In genomic region chrX:31266172-31267076, GRCh38 we compare ENCODE assay signal across 8 cellular contexts.
DNase-seq lines count a peak whose midpoint lies in the region; ATAC-seq and TF ChIP-seq lines count a peak whose summit lies in the region.

No MANE protein-coding gene starts in this region.

- ATAC-seq in GM19395 (IDR thresholded peaks at IDR 0.05; ENCODE audit: unreplicated experiment) = peak; percentile 85
- peak; percentile 98 for ATAC-seq in HG03432 (IDR thresholded peaks at IDR 0.05; ENCODE audit: unreplicated experiment)
- peak; percentile 94 for ATAC-seq in activated B cell treated with CpG ODN at 0.5 μM for 24 hours (ENCODE audit: low read depth)

- H3K9me3 ChIP-seq in DOHH2 (ENCODE audit: control insufficient read depth, insufficient read depth, low read length) = no peaks in the 10 kb centered on the region

- no peaks in the 10 kb centered on the region for H3K4me1 ChIP-seq in DOHH2 (ENCODE audit: control insufficient read depth, low read length)

- H3K4me3 Mint-ChIP-seq in activated B cell treated with CpG ODN at 0.5 μM for 24 hours (peak overlapping the region; percentile 88), nephron progenitor cell (peak overlapping the region; percentile 88)

- H3K36me3 ChIP-seq in DOHH2 (ENCODE audit: control insufficient read depth, low read length) = no peaks in the 10 kb centered on the region

- H3K27ac ChIP-seq in DOHH2 (ENCODE audit: low read depth, low read length) = no peak overlapping the region

- H3F3A ChIP-seq in DOHH2 (ENCODE audit: control insufficient read depth, insufficient read depth) = no peaks in the 10 kb centered on the region

- DNase-seq in activated B cell treated with CpG ODN at 0.5 μM for 24 hours (peak; percentile 43), fibroblast of pulmonary artery (ENCODE audit: low read depth) (peak; percentile 10), nephron progenitor cell (peak; percentile 68), NCI-H1048 (lab: John Stamatoyannopoulos, UW) (no peak)
- DNase-seq in stimulated activated CD4-positive, alpha-beta T cell treated with anti-CD3 and anti-CD28 coated beads, Interleukin-1b, Interleukin-23, amount 100 ng/mL, for 48 hours = no peak

- no peaks in the 10 kb centered on the region for H3K27me3 Mint-ChIP-seq in activated B cell treated with CpG ODN at 0.5 μM for 24 hours
- H3K27me3 Mint-ChIP-seq in nephron progenitor cell (ENCODE audit: low read depth, poor library complexity) = peaks cover 5% of the 10 kb centered on the region

- no peaks in the 10 kb centered on the region for H3K79me2 ChIP-seq in DOHH2 (ENCODE audit: control insufficient read depth, low read length)

- H4K20me1 ChIP-seq in DOHH2 (ENCODE audit: control insufficient read depth, insufficient read depth, low read depth, low read length) = no peaks in the 10 kb centered on the region

- H3K9me3 Mint-ChIP-seq in activated B cell treated with CpG ODN at 0.5 μM for 24 hours (no peaks in the 10 kb centered on the region), nephron progenitor cell (peaks cover 33% of the 10 kb centered on the region)

- POLR2A ChIA-PET in activated B cell treated with CpG ODN at 0.5 μM for 24 hours (lab: Charles Lee) = interaction anchor here (0.6 to 1.8 kb wide), 7 partner anchors 11 to 48 kb away, joined by 3 to 14 read pairs (median 5); no protein-coding TSS in a partner anchor

- intact Hi-C loops in activated B cell treated with CpG ODN at 0.5 μM for 24 hours (cut with micrococcal nuclease) = loop anchor here (1.0 to 2.0 kb wide), 5 partner anchors 26 to 130 kb away; no protein-coding TSS in a partner anchor

- H3K4me1 Mint-ChIP-seq in activated B cell treated with CpG ODN at 0.5 μM for 24 hours (peaks cover 4% of the 10 kb centered on the region), nephron progenitor cell (peaks cover 42% of the 10 kb centered on the region)

- H3K27ac Mint-ChIP-seq in activated B cell treated with CpG ODN at 0.5 μM for 24 hours = peak overlapping the region; percentile 30
- H3K27ac Mint-ChIP-seq in nephron progenitor cell = peak overlapping the region; percentile 44

- H3K27me3 ChIP-seq in DOHH2 (ENCODE audit: control insufficient read depth, low read length) = no peaks in the 10 kb centered on the region

- CTCF ChIA-PET in activated B cell treated with CpG ODN at 0.5 μM for 24 hours (lab: Charles Lee) = interaction anchor here (1.5 kb wide), 1 partner anchor 52 kb away, joined by 3 read pairs; no protein-coding TSS in a partner anchor

- H3K36me3 Mint-ChIP-seq in activated B cell treated with CpG ODN at 0.5 μM for 24 hours (ENCODE audit: low read depth) (no peaks in the 10 kb centered on the region), nephron progenitor cell (ENCODE audit: low read depth) (no peaks in the 10 kb centered on the region)

- TF ChIP-seq CTCF in DOHH2 (IDR thresholded peaks at IDR 0.05; ENCODE audit: low read depth, low read length, poor library complexity, severe bottlenecking) (no peak), activated B cell treated with CpG ODN at 0.5 μM for 24 hours (IDR thresholded peaks at IDR 0.05) (no peak), fibroblast of pulmonary artery (IDR thresholded peaks at IDR 0.05; ENCODE audit: low read length, missing control alignments) (no peak), nephron progenitor cell (IDR thresholded peaks at IDR 0.05) (no peak)

- H3K9me2 ChIP-seq in DOHH2 (replicated peaks; ENCODE audit: control insufficient read depth, low read length) = no peaks in the 10 kb centered on the region

- H3K4me3 ChIP-seq in DOHH2 (ENCODE audit: low read length) = peak overlapping the region; percentile 62
- H3K4me3 ChIP-seq in fibroblast of pulmonary artery (replicated peaks; ENCODE audit: low read depth, low read length) = peak overlapping the region; percentile 65

- peak overlapping the region; percentile 41 for H3K4me2 ChIP-seq in DOHH2 (ENCODE audit: low read length)

Comparison
In these comparisons a context has a peak if more than half of its experiments do, and no peak if none do; other contexts are left out.
1. DNase-seq: peak in activated B cell treated with CpG ODN at 0.5 μM for 24 hours (single experiment), fibroblast of pulmonary artery (single experiment) and nephron progenitor cell (single experiment); none in NCI-H1048 (single experiment) and stimulated activated CD4-positive, alpha-beta T cell treated with anti-CD3 and anti-CD28 coated beads, Interleukin-1b, Interleukin-23, amount 100 ng/mL, for 48 hours (single experiment).
2. Peak in every context shown above with its lines, with median percentiles within 50 percentile points of each other: ATAC-seq.